Comparison of ENCODE assay signal across 1 cellular context in the genomic region with DNA sequence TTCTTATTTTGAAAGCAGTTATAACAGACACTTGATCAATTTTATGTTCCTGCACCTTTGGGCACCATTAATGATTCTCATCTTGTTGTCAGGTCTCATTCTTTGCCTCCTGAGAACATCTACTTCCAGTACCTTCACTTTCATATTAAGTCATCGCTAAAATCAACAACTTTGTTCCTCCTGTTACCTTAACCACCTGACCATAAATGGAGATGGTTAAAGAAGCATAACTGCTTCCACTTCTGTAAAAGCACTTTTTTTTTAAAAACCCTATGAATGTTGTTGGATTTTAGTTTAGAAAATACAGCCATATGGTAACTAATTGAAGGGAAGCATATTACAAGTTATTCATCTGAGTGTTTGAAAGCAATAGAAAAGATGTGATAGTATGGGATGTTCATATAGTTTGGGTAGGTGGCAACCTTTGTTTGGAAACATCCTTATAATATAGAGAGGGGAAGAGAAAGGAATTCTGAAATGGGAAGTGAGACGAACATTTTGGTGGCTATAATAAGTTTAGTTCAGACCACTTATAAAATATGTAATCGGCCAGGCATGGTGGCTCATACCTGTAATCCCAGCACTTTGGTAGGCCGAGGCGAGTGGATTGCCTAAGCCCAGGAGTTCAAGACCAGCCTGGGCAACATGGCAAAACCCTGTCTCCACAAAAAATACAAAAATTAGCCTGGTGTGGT.
TF ChIP-seq lines count a peak whose summit lies in the region.

No MANE protein-coding gene starts in this region.

TF ChIP-seq in GM12878, 131 proteins besides CTCF, POLR2A, EP300 and RAD21 (continued from another document and continues in another):
- TF ChIP-seq, protein P1, sequence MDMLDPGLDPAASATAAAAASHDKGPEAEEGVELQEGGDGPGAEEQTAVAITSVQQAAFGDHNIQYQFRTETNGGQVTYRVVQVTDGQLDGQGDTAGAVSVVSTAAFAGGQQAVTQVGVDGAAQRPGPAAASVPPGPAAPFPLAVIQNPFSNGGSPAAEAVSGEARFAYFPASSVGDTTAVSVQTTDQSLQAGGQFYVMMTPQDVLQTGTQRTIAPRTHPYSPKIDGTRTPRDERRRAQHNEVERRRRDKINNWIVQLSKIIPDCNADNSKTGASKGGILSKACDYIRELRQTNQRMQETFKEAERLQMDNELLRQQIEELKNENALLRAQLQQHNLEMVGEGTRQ (IDR thresholded peaks at IDR 0.05; ENCODE audit: borderline replicate concordance, low read depth, low read length) = no peak
- TF ChIP-seq KDM1A (IDR thresholded peaks at IDR 0.05; ENCODE audit: borderline replicate concordance) (no peak), POLR2AphosphoS2 (IDR thresholded peaks at IDR 0.05; ENCODE audit: low read depth, low read length) (no peak), MYB (IDR thresholded peaks at IDR 0.05; ENCODE audit: borderline replicate concordance, low read depth, low read length) (no peak), ZNF217 (IDR thresholded peaks at IDR 0.05) (peak; percentile 54; the same call in 1 of the 2 replicates), MXI1 (IDR thresholded peaks at IDR 0.05; ENCODE audit: low read depth, low read length) (no peak), SP1 (IDR thresholded peaks at IDR 0.05; ENCODE audit: low read depth, low read length) (peak; percentile 27), SMC3 (IDR thresholded peaks at IDR 0.05; ENCODE audit: borderline replicate concordance, low read length) (no peak; the same call in 1 of the 2 replicates), KAT2A (conservative IDR thresholded peaks at IDR 0.05; ENCODE audit: control insufficient read depth, low read depth, low read length) (no peak), RCOR1 (conservative IDR thresholded peaks at IDR 0.05; ENCODE audit: low read depth, low read length) (0 out of 2 replicates have a peak, but pooled peaks have one; percentile 57), MEF2B (IDR thresholded peaks at IDR 0.05; ENCODE audit: partially characterized antibody, poor library complexity, severe bottlenecking) (peak; percentile 39), CHD2 (IDR thresholded peaks at IDR 0.05; ENCODE audit: borderline replicate concordance, low read depth, low read length) (peak; percentile 59; the same call in 1 of the 2 replicates), BMI1 (IDR thresholded peaks at IDR 0.05; ENCODE audit: borderline replicate concordance) (peak; percentile 59), ASH2L (IDR thresholded peaks at IDR 0.05; ENCODE audit: borderline replicate concordance, low read depth) (no peak), CHD1 (IDR thresholded peaks at IDR 0.05; ENCODE audit: low read depth, low read length) (no peak), BCL11A (IDR thresholded peaks at IDR 0.05; ENCODE audit: low read depth, low read length) (no peak; the same call in 1 of the 2 replicates), SRF (IDR thresholded peaks at IDR 0.05; ENCODE audit: low read depth in 2 of 2, low read length in 2 of 2) (peak; percentile 53 to 93), ZNF622 (IDR thresholded peaks at IDR 0.05) (no peak), JUND (IDR thresholded peaks at IDR 0.05; ENCODE audit: low read depth, low read length) (peak; percentile 87), RUNX3 (IDR thresholded peaks at IDR 0.05; ENCODE audit: low read length) (peak; percentile 83), FOS (IDR thresholded peaks at IDR 0.05; ENCODE audit: borderline replicate concordance, extremely low read depth, insufficient read length) (no peak), GABPA (IDR thresholded peaks at IDR 0.05; ENCODE audit: low read depth) (no peak), ZNF384 (IDR thresholded peaks at IDR 0.05; ENCODE audit: borderline replicate concordance, low read depth, low read length) (peak; percentile 93), CBX5 (IDR thresholded peaks at IDR 0.05; ENCODE audit: low read depth) (no peak), RFX5 (IDR thresholded peaks at IDR 0.05; ENCODE audit: low read depth, low read length) (no peak), RELA (IDR thresholded peaks at IDR 0.05; ENCODE audit: borderline replicate concordance, partially characterized antibody) (no peak), CBX3 (IDR thresholded peaks at IDR 0.05; ENCODE audit: borderline replicate concordance, low read depth) (no peak), NFYA (IDR thresholded peaks at IDR 0.05; ENCODE audit: borderline replicate concordance, low read depth, low read length) (no peak), TBL1XR1 (IDR thresholded peaks at IDR 0.05; ENCODE audit: low read depth, low read length) (peak; percentile 55; the same call in 1 of the 2 replicates), YBX1 (IDR thresholded peaks at IDR 0.05) (no peak), PAX8 (IDR thresholded peaks at IDR 0.05) (no peak), WRNIP1 (IDR thresholded peaks at IDR 0.05; ENCODE audit: borderline replicate concordance, low read depth, low read length) (no peak), RAD51 (IDR thresholded peaks at IDR 0.05) (peak; percentile 69; the same call in 1 of the 2 replicates), MTA2 (IDR thresholded peaks at IDR 0.05; ENCODE audit: low read depth) (peak; percentile 86), STAT3 (IDR thresholded peaks at IDR 0.05; ENCODE audit: low read depth, low read length) (0 out of 2 replicates have a peak, but pooled peaks have one; percentile 8)
- TF ChIP-seq, protein P2, sequence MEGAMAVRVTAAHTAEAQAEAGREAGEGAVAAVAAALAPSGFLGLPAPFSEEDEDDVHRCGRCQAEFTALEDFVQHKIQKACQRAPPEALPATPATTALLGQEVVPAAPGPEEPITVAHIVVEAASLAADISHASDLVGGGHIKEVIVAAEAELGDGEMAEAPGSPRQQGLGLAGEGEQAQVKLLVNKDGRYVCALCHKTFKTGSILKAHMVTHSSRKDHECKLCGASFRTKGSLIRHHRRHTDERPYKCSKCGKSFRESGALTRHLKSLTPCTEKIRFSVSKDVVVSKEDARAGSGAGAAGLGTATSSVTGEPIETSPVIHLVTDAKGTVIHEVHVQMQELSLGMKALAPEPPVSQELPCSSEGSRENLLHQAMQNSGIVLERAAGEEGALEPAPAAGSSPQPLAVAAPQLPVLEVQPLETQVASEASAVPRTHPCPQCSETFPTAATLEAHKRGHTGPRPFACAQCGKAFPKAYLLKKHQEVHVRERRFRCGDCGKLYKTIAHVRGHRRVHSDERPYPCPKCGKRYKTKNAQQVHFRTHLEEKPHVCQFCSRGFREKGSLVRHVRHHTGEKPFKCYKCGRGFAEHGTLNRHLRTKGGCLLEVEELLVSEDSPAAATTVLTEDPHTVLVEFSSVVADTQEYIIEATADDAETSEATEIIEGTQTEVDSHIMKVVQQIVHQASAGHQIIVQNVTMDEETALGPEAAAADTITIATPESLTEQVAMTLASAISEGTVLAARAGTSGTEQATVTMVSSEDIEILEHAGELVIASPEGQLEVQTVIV (IDR thresholded peaks at IDR 0.05; ENCODE audit: borderline replicate concordance, partially characterized antibody) = no peak
- TF ChIP-seq, protein P3, sequence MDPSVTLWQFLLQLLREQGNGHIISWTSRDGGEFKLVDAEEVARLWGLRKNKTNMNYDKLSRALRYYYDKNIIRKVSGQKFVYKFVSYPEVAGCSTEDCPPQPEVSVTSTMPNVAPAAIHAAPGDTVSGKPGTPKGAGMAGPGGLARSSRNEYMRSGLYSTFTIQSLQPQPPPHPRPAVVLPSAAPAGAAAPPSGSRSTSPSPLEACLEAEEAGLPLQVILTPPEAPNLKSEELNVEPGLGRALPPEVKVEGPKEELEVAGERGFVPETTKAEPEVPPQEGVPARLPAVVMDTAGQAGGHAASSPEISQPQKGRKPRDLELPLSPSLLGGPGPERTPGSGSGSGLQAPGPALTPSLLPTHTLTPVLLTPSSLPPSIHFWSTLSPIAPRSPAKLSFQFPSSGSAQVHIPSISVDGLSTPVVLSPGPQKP (IDR thresholded peaks at IDR 0.05; ENCODE audit: low read depth, low read length) = 0 out of 2 replicates have a peak, but pooled peaks have one; percentile 51
- TF ChIP-seq, protein P4, sequence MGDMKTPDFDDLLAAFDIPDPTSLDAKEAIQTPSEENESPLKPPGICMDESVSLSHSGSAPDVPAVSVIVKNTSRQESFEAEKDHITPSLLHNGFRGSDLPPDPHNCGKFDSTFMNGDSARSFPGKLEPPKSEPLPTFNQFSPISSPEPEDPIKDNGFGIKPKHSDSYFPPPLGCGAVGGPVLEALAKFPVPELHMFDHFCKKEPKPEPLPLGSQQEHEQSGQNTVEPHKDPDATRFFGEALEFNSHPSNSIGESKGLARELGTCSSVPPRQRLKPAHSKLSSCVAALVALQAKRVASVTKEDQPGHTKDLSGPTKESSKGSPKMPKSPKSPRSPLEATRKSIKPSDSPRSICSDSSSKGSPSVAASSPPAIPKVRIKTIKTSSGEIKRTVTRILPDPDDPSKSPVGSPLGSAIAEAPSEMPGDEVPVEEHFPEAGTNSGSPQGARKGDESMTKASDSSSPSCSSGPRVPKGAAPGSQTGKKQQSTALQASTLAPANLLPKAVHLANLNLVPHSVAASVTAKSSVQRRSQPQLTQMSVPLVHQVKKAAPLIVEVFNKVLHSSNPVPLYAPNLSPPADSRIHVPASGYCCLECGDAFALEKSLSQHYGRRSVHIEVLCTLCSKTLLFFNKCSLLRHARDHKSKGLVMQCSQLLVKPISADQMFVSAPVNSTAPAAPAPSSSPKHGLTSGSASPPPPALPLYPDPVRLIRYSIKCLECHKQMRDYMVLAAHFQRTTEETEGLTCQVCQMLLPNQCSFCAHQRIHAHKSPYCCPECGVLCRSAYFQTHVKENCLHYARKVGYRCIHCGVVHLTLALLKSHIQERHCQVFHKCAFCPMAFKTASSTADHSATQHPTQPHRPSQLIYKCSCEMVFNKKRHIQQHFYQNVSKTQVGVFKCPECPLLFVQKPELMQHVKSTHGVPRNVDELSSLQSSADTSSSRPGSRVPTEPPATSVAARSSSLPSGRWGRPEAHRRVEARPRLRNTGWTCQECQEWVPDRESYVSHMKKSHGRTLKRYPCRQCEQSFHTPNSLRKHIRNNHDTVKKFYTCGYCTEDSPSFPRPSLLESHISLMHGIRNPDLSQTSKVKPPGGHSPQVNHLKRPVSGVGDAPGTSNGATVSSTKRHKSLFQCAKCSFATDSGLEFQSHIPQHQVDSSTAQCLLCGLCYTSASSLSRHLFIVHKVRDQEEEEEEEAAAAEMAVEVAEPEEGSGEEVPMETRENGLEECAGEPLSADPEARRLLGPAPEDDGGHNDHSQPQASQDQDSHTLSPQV (IDR thresholded peaks at IDR 0.05) = no peak
- TF ChIP-seq, protein P5, sequence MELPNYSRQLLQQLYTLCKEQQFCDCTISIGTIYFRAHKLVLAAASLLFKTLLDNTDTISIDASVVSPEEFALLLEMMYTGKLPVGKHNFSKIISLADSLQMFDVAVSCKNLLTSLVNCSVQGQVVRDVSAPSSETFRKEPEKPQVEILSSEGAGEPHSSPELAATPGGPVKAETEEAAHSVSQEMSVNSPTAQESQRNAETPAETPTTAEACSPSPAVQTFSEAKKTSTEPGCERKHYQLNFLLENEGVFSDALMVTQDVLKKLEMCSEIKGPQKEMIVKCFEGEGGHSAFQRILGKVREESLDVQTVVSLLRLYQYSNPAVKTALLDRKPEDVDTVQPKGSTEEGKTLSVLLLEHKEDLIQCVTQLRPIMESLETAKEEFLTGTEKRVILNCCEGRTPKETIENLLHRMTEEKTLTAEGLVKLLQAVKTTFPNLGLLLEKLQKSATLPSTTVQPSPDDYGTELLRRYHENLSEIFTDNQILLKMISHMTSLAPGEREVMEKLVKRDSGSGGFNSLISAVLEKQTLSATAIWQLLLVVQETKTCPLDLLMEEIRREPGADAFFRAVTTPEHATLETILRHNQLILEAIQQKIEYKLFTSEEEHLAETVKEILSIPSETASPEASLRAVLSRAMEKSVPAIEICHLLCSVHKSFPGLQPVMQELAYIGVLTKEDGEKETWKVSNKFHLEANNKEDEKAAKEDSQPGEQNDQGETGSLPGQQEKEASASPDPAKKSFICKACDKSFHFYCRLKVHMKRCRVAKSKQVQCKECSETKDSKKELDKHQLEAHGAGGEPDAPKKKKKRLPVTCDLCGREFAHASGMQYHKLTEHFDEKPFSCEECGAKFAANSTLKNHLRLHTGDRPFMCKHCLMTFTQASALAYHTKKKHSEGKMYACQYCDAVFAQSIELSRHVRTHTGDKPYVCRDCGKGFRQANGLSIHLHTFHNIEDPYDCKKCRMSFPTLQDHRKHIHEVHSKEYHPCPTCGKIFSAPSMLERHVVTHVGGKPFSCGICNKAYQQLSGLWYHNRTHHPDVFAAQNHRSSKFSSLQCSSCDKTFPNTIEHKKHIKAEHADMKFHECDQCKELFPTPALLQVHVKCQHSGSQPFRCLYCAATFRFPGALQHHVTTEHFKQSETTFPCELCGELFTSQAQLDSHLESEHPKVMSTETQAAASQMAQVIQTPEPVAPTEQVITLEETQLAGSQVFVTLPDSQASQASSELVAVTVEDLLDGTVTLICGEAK (IDR thresholded peaks at IDR 0.05; ENCODE audit: borderline replicate concordance) = no peak; the same call in 1 of the 2 replicates
- TF ChIP-seq, protein P6, sequence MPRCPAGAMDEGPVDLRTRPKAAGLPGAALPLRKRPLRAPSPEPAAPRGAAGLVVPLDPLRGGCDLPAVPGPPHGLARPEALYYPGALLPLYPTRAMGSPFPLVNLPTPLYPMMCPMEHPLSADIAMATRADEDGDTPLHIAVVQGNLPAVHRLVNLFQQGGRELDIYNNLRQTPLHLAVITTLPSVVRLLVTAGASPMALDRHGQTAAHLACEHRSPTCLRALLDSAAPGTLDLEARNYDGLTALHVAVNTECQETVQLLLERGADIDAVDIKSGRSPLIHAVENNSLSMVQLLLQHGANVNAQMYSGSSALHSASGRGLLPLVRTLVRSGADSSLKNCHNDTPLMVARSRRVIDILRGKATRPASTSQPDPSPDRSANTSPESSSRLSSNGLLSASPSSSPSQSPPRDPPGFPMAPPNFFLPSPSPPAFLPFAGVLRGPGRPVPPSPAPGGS (IDR thresholded peaks at IDR 0.05; ENCODE audit: borderline replicate concordance, insufficient read depth, low read depth, low read length, poor library complexity, severe bottlenecking) = no peak
- TF ChIP-seq, protein P7, sequence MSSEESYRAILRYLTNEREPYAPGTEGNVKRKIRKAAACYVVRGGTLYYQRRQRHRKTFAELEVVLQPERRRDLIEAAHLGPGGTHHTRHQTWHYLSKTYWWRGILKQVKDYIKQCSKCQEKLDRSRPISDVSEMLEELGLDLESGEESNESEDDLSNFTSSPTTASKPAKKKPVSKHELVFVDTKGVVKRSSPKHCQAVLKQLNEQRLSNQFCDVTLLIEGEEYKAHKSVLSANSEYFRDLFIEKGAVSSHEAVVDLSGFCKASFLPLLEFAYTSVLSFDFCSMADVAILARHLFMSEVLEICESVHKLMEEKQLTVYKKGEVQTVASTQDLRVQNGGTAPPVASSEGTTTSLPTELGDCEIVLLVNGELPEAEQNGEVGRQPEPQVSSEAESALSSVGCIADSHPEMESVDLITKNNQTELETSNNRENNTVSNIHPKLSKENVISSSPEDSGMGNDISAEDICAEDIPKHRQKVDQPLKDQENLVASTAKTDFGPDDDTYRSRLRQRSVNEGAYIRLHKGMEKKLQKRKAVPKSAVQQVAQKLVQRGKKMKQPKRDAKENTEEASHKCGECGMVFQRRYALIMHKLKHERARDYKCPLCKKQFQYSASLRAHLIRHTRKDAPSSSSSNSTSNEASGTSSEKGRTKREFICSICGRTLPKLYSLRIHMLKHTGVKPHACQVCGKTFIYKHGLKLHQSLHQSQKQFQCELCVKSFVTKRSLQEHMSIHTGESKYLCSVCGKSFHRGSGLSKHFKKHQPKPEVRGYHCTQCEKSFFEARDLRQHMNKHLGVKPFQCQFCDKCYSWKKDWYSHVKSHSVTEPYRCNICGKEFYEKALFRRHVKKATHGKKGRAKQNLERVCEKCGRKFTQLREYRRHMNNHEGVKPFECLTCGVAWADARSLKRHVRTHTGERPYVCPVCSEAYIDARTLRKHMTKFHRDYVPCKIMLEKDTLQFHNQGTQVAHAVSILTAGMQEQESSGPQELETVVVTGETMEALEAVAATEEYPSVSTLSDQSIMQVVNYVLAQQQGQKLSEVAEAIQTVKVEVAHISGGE (CRISPR knock-in tag; IDR thresholded peaks at IDR 0.05) = no peak
